Comparison of ENCODE assay signal across 12 cellular contexts in genomic region chr5:173582198-173583092, GRCh38. TPM values are rescaled to one million over a fixed set of nuclear protein-coding genes. Genes with fewer than 3 reads are reported as not detected.
DNase-seq lines count a peak whose midpoint lies in the region; ATAC-seq and TF ChIP-seq lines count a peak whose summit lies in the region.
"Had no signal": no experiment of that assay in that cellular context is flagged by ENCODE, and none has a peak within 500 bp of the region (broad histone marks: within the 10 kb centered on the region; RNA-seq: fewer than 3 reads in every experiment).

No MANE protein-coding gene starts in this region.

- H3K56ac ChIP-seq in IMR-90 (ENCODE audit: extremely low read depth, insufficient read depth, low read length), result no peak overlapping the region

- peak overlapping the region; percentile 48 for H2AK9ac ChIP-seq in IMR-90 (replicated peaks; ENCODE audit: low read depth, low read length, poor library complexity)

- 74% methylated on average over 5 of the region's 13 CpGs; no CpG with 5 or more reads in 1 of the 2 experiments for WGBS in IMR-90 (ENCODE audit: extremely low coverage in 2 of 2, insufficient read length in 1 of 2), 2 experiments
- WGBS in neuronal stem cell (ENCODE audit: extremely low coverage in 2 of 2, insufficient read length in 2 of 2, insufficient replicate concordance in 1 of 2), 2 donors, result no CpG with 5 or more reads among the region's 13 CpGs

- H4K91ac ChIP-seq in IMR-90 (ENCODE audit: insufficient read depth, low read depth, low read length) (peak overlapping the region; percentile 59), neuronal stem cell (ENCODE audit: low read depth, low read length, poor library complexity) (no peak overlapping the region)

- TF ChIP-seq POLR2A in IMR-90 (IDR thresholded peaks at IDR 0.05; ENCODE audit: low read depth, low read length), result no peak

- H3K9me3 ChIP-seq in BLaER1 treated with 17β-estradiol and CSF1 and Interleukin-3, amounts not matched to agents 10 nM and 100 nM (replicated peaks in 1 of 11), result peaks cover 40 to 58% (median 48%) of the 10 kb centered on the region in 11 experiments
- H3K9me3 ChIP-seq in IMR-90 (ENCODE audit: control insufficient read depth, insufficient read depth, low read length), result peaks cover 7% of the 10 kb centered on the region
- peaks cover 0 to 13% of the 10 kb centered on the region in 2 donors for H3K9me3 ChIP-seq in neuronal stem cell (replicated peaks in 1 of 2; ENCODE audit: control insufficient read depth in 2 of 2, insufficient read depth in 1 of 2, low read depth in 1 of 2, low read length in 2 of 2)

- peak overlapping the region in 9 of 11 experiments; percentile 15 to 67 (median 60); a peak in 17 of 22 replicates for H3K4me2 ChIP-seq in BLaER1 treated with 17β-estradiol and CSF1 and Interleukin-3, amounts not matched to agents 10 nM and 100 nM
- H3K4me2 ChIP-seq in IMR-90 (ENCODE audit: low read depth, low read length), result no peak overlapping the region
- H3K4me2 ChIP-seq in neuronal stem cell (ENCODE audit: insufficient read depth, low read length, poor library complexity, severe bottlenecking), result no peak overlapping the region

- H3K9me1 ChIP-seq in IMR-90 (ENCODE audit: insufficient read depth, low read length), result peaks cover 8% of the 10 kb centered on the region; the same call in 1 of the 2 replicates

- H3K27ac ChIP-seq in BLaER1 treated with 17β-estradiol and CSF1 and Interleukin-3, amounts not matched to agents 10 nM and 100 nM, result no peak overlapping the region
- peak overlapping the region; percentile 56; the same call in 1 of the 2 replicates for H3K27ac ChIP-seq in IMR-90 (ENCODE audit: insufficient read depth, low read length)
- no peak overlapping the region for H3K27ac ChIP-seq in neuronal stem cell (replicated peaks; ENCODE audit: low read length)

- BruUV-seq in IMR-90 (replicated peaks; lab: Mats Ljungman, UMichigan), result no TSS peak

- H2BK120ac ChIP-seq in IMR-90 (ENCODE audit: low read depth, low read length) (peak overlapping the region; percentile 26; the same call in 1 of the 2 replicates), neuronal stem cell (ENCODE audit: low read depth, low read length) (no peak overlapping the region)

- H4K8ac ChIP-seq in IMR-90 (ENCODE audit: low read depth in 2 of 2, low read length in 2 of 2) (peak overlapping the region in 1 of 2 experiments; percentile 47; a peak in 1 of 4 replicates), neuronal stem cell (ENCODE audit: low read depth, low read length) (no peak overlapping the region)

- ATAC-seq in IMR-90 (ENCODE audit: low read depth) (peak; percentile 67), GM19455 (IDR thresholded peaks at IDR 0.05; ENCODE audit: unreplicated experiment) (no peak), GM21786 (IDR thresholded peaks at IDR 0.05; ENCODE audit: unreplicated experiment) (no peak)
- ATAC-seq: naive thymus-derived CD8-positive, alpha-beta T cell had no signal

- in situ Hi-C loops in IMR-90 (cut with MboI; ENCODE audit: low sequenced_read_pairs), result loop anchor here (25.0 kb wide), 2 partner anchors 420 to 870 kb away; no protein-coding TSS in a partner anchor

- H3K36me3 ChIP-seq in BLaER1 treated with 17β-estradiol and CSF1 and Interleukin-3, amounts not matched to agents 10 nM and 100 nM, result peaks cover 0 to 10% (median 5%) of the 10 kb centered on the region in 11 experiments; a peak in 5 of 22 replicates
- no peaks in the 10 kb centered on the region for H3K36me3 ChIP-seq in IMR-90 (ENCODE audit: control insufficient read depth, insufficient read depth, low read length)
- H3K36me3 ChIP-seq in neuronal stem cell (replicated peaks in 1 of 2; ENCODE audit: control insufficient read depth in 2 of 2, insufficient read depth in 2 of 2, low read length in 2 of 2), result peaks cover 0 to 2% of the 10 kb centered on the region in 2 donors

- no peaks in the 10 kb centered on the region for H3K79me1 ChIP-seq in IMR-90 (ENCODE audit: low read depth in 1 of 2, low read length in 2 of 2)
- no peaks in the 10 kb centered on the region for H3K79me1 ChIP-seq in neuronal stem cell (ENCODE audit: low read depth, low read length)

- H2BK5ac ChIP-seq in IMR-90 (ENCODE audit: low read depth, low read length, poor library complexity, severe bottlenecking), result no peak overlapping the region
- peak overlapping the region; percentile 29 for H2BK5ac ChIP-seq in neuronal stem cell (ENCODE audit: low read length)

- TF ChIP-seq CTCF in IMR-90 (conservative IDR thresholded peaks at IDR 0.05; ENCODE audit: low read depth, low read length) (no peak), fibroblast of pulmonary artery (IDR thresholded peaks at IDR 0.05; ENCODE audit: low read length, missing control alignments) (no peak)

- H4K20me1 ChIP-seq in BLaER1 treated with 17β-estradiol and CSF1 and Interleukin-3, amounts not matched to agents 10 nM and 100 nM, result no peaks in the 10 kb centered on the region
- no peaks in the 10 kb centered on the region for H4K20me1 ChIP-seq in IMR-90 (ENCODE audit: insufficient read depth, low read length)

- H3K18ac ChIP-seq in IMR-90 (ENCODE audit: low read depth, low read length) (no peak overlapping the region; the same call in 1 of the 2 replicates), neuronal stem cell (ENCODE audit: low read length) (no peak overlapping the region)

- intact Hi-C loops in IMR-90 (cut with micrococcal nuclease), result no loop called here

- peak overlapping the region; percentile 47 for H2BK20ac ChIP-seq in IMR-90 (ENCODE audit: low read depth, low read length)

- peak overlapping the region; percentile 71 for H2AK5ac ChIP-seq in IMR-90 (ENCODE audit: low read depth, low read length)
- H2AK5ac ChIP-seq in neuronal stem cell (ENCODE audit: low read depth, low read length), result peak overlapping the region; percentile 41

- H3K4ac ChIP-seq in IMR-90 (ENCODE audit: low read depth, low read length) (peak overlapping the region; percentile 52), neuronal stem cell (ENCODE audit: low read length) (no peak overlapping the region)

- no peaks in the 10 kb centered on the region for H3K27me3 ChIP-seq in BLaER1 treated with 17β-estradiol and CSF1 and Interleukin-3, amounts not matched to agents 10 nM and 100 nM
- H3K27me3 ChIP-seq in IMR-90 (ENCODE audit: control insufficient read depth, insufficient read depth, low read length) (no peaks in the 10 kb centered on the region), neuronal stem cell (ENCODE audit: control insufficient read depth in 3 of 3, insufficient read depth in 3 of 3, low read depth in 1 of 3, low read length in 3 of 3) (no peaks in the 10 kb centered on the region)

- H3K9ac ChIP-seq in BLaER1 treated with 17β-estradiol and CSF1 and Interleukin-3, amounts not matched to agents 10 nM and 100 nM, result no peak overlapping the region
- H3K9ac ChIP-seq in IMR-90 (ENCODE audit: low read depth, low read length) (no peak overlapping the region; the same call in 1 of the 2 replicates), neuronal stem cell (ENCODE audit: low read depth, low read length, poor library complexity) (no peak overlapping the region)

- dilution Hi-C loops in IMR-90 (cut with HindIII; ENCODE audit: low sequenced_read_pairs, unreplicated experiment), result no loop called here

- H3K14ac ChIP-seq in IMR-90 (replicated peaks; ENCODE audit: low read depth, low read length), result peak overlapping the region; percentile 77
- H3K14ac ChIP-seq in neuronal stem cell (ENCODE audit: low read length), result no peak overlapping the region

- no peak for TF ChIP-seq RAD21 in IMR-90 (IDR thresholded peaks at IDR 0.05; ENCODE audit: low read length)

- H2AFZ ChIP-seq in IMR-90 (replicated peaks; ENCODE audit: low read length, poor library complexity) (peak overlapping the region; percentile 75), neuronal stem cell (ENCODE audit: low read length) (no peak overlapping the region)

- no peak overlapping the region for H3K4me3 ChIP-seq in BLaER1 treated with 17β-estradiol and CSF1 and Interleukin-3, amounts not matched to agents 10 nM and 100 nM
- H3K4me3 ChIP-seq in IMR-90 (ENCODE audit: insufficient read depth, low read depth, low read length), result no peak overlapping the region
- H3K4me3 ChIP-seq in fibroblast of pulmonary artery (replicated peaks; ENCODE audit: low read depth, low read length), result no peak overlapping the region
- no peak overlapping the region for H3K4me3 ChIP-seq in neuronal stem cell (ENCODE audit: low read length in 2 of 2)
- H3K4me3 ChIP-seq: K562 had no signal

- CTCF ChIA-PET in IMR-90 (lab: Yijun Ruan, JAX), result interaction anchor here (0.5 to 1.6 kb wide), 9 partner anchors 9 to 291 kb away, joined by 3 to 4 read pairs (median 3); no protein-coding TSS in a partner anchor

- DNase-seq in IMR-90 (peak; percentile 36), fibroblast of pulmonary artery (ENCODE audit: low read depth) (peak; percentile 33), neuronal stem cell (ENCODE audit: low spot score) (no peak), activated gamma-delta T cell (lab: John Stamatoyannopoulos, UW) (no peak), NCI-H1436 treated with DMSO at 0.1 percent for 48 hours (lab: John Stamatoyannopoulos, UW) (no peak)
- DNase-seq: foreskin melanocyte, NCI-H1105 had no signal

- H3K23ac ChIP-seq in IMR-90 (ENCODE audit: low read depth, low read length) (no peak overlapping the region), neuronal stem cell (ENCODE audit: low read depth, low read length, poor library complexity) (no peak overlapping the region)

- H2BK12ac ChIP-seq in neuronal stem cell (ENCODE audit: low read length), result no peak overlapping the region

- H2BK15ac ChIP-seq in IMR-90 (ENCODE audit: low read depth, low read length) (no peak overlapping the region), neuronal stem cell (ENCODE audit: low read length) (no peak overlapping the region)

- no peak overlapping the region; the same call in 1 of the 2 replicates for H4K5ac ChIP-seq in IMR-90 (ENCODE audit: low read depth, low read length)

- peaks cover 19 to 23% (median 21%) of the 10 kb centered on the region in 10 experiments for H3K4me1 ChIP-seq in BLaER1 treated with 17β-estradiol and CSF1 and Interleukin-3, amounts not matched to agents 10 nM and 100 nM
- H3K4me1 ChIP-seq in IMR-90 (ENCODE audit: control insufficient read depth, insufficient read depth, low read length) (peaks cover 11% of the 10 kb centered on the region; the same call in 1 of the 2 replicates), neuronal stem cell (ENCODE audit: control insufficient read depth in 2 of 2, insufficient read depth in 1 of 2, low read depth in 1 of 2, low read length in 2 of 2) (peaks cover 0 to 6% of the 10 kb centered on the region in 2 donors)

- POLR2A ChIA-PET in IMR-90 (lab: Charles Lee; ENCODE audit: unreplicated experiment), result interaction anchor here (0.5 kb wide), 1 partner anchor 105 kb away, joined by 4 read pairs; no protein-coding TSS in a partner anchor

TF ChIP-seq in IMR-90, 13 proteins besides CTCF, POLR2A, EP300 and RAD21 (continues in another document):
- no peak for TF ChIP-seq MXI1 (IDR thresholded peaks at IDR 0.05; ENCODE audit: borderline replicate concordance, low read depth, low read length)
- TF ChIP-seq CEBPB (IDR thresholded peaks at IDR 0.05; ENCODE audit: low read depth, low read length), result no peak
- TF ChIP-seq FOS (IDR thresholded peaks at IDR 0.05; ENCODE audit: low read depth, low read length), result no peak

RNA-seq across cellular contexts. Expression of gene BOD1, which starts 34.0 kb away (rescaled TPM):
- total RNA-seq in IMR-90 (2012; rRNA removed), result 71.7 and 74.7 TPM in 2 replicates
- 48.5 and 57.9 TPM in 2 replicates for polyA plus RNA-seq in IMR-90 (2012; rRNA removed)
- polyA plus RNA-seq in IMR-90 (2012; cell fraction: cytosol; rRNA removed), result 24.1 and 26.3 TPM in 2 replicates
- 36.9 and 116 TPM in 2 replicates for polyA plus RNA-seq in IMR-90 (2012; cell fraction: nucleus; rRNA removed; ENCODE audit: low replicate concordance)
- polyA plus RNA-seq in neuronal stem cell (2013, experiment 1 of 2), result 171 TPM
- polyA plus RNA-seq in neuronal stem cell (2013, experiment 2 of 2), result 171 TPM

Comparison
In these comparisons a context has a peak if more than half of its experiments do, and no peak if none do; other contexts are left out.
1. H3K4me2 ChIP-seq: peak in BLaER1 treated with 17β-estradiol and CSF1 and Interleukin-3, amounts not matched to agents 10 nM and 100 nM (9 of 11); none in IMR-90 (single experiment) and neuronal stem cell (single experiment).
2. DNase-seq: peak in IMR-90 (single experiment) and fibroblast of pulmonary artery (single experiment); none in neuronal stem cell (single experiment), activated gamma-delta T cell (single experiment) and NCI-H1436 treated with DMSO at 0.1 percent for 48 hours (single experiment).